In genomic region chr21:10415456-10415855, GRCh38 we compare ENCODE assay signal across 8 cellular contexts.
DNase-seq lines count a peak whose midpoint lies in the region; ATAC-seq and TF ChIP-seq lines count a peak whose summit lies in the region.
"Not testable (repeated sequence)": the region's sequence is repeated elsewhere in the genome, so short reads cannot be mapped to it uniquely, and the experiment has no call there.

No MANE protein-coding gene starts in this region.

- H3K9me3 ChIP-seq in HUES64 (ENCODE audit: insufficient read depth, low read depth, low read length) (peaks cover 94% of the 10 kb centered on the region), esophagus muscularis mucosa (peaks cover 0 to 19% (median 13%) of the 10 kb centered on the region in 4 donors)
- not testable (repeated sequence) for H3K9me3 ChIP-seq in aorta (ENCODE audit: control insufficient read depth, low read length)

- not testable (repeated sequence) for H2BK15ac ChIP-seq in mesendoderm (replicated peaks; ENCODE audit: low read depth)

- H4K5ac ChIP-seq in mesendoderm (ENCODE audit: low read length) = not testable (repeated sequence)

- not testable (repeated sequence) for H3K27me3 Mint-ChIP-seq in natural killer cell treated with Interleukin-12 subunit alpha and Interleukin-12 subunit beta and Interleukin-15 and Interleukin-18, amount 100 ng/mL, for 72 hours; stimulated activated memory B cell treated with anti-CD40 and anti-IgM and Interleukin-4, amounts not matched to agents 10 μg/mL and 1 μg/mL and 100 μg/mL, for 72 hours

- 0 out of 2 replicates have a peak overlapping the region, but pooled peaks have one; percentile 6 for H3K4me3 ChIP-seq in HUES64 (ENCODE audit: low read length)
- not testable (repeated sequence) for H3K4me3 ChIP-seq in esophagus muscularis mucosa; aorta (ENCODE audit: low read length in 2 of 2)
- peak overlapping the region; percentile 2 for H3K4me3 ChIP-seq in mesendoderm (ENCODE audit: low read length)

- H3K9ac ChIP-seq in HUES64 (ENCODE audit: low read depth, low read length); mesendoderm (ENCODE audit: low read length): not testable (repeated sequence)

- H3K4me1 ChIP-seq in HUES64 (ENCODE audit: insufficient read depth, low read length); esophagus muscularis mucosa; mesendoderm (ENCODE audit: control insufficient read depth, low read depth, low read length); aorta (ENCODE audit: control insufficient read depth in 1 of 2, insufficient read depth in 2 of 2, low read length in 2 of 2): not testable (repeated sequence)

- H2BK120ac ChIP-seq in mesendoderm (ENCODE audit: low read depth, low read length) = not testable (repeated sequence)

- not testable (repeated sequence) for TF ChIP-seq EP300 in esophagus muscularis mucosa (IDR thresholded peaks at IDR 0.05)

- DNase-seq in esophagus muscularis mucosa (ENCODE audit: extremely low spot score) (peak; percentile 92), aorta (peak in 1 of 2 donors; percentile 85)
- not testable (repeated sequence) for DNase-seq in left cardiac atrium, left colon, mesendoderm
- peak; percentile 57 for DNase-seq in natural killer cell treated with Interleukin-12 subunit alpha and Interleukin-12 subunit beta and Interleukin-15 and Interleukin-18, amount 100 ng/mL, for 72 hours (ENCODE audit: low spot score)

- H3K4ac ChIP-seq in mesendoderm (ENCODE audit: low read depth, low read length) = not testable (repeated sequence)

- 68% methylated on average over 7 of the region's 7 CpGs for WGBS in HUES64
- 62% methylated on average over 7 of the region's 7 CpGs for WGBS in esophagus muscularis mucosa
- WGBS in mesendoderm (ENCODE audit: extremely low coverage, insufficient coverage, low lambda C conversion rate) = no CpG with 5 or more reads among the region's 7 CpGs
- 57 to 59% methylated on average over 7 of the region's 7 CpGs for WGBS in aorta, 2 donors

- H3K36me3 ChIP-seq in HUES64 (ENCODE audit: insufficient read depth, low read length); esophagus muscularis mucosa; mesendoderm (ENCODE audit: control insufficient read depth, insufficient read depth, low read length); aorta (ENCODE audit: control insufficient read depth in 1 of 2, insufficient read depth in 2 of 2, low read length in 1 of 2): not testable (repeated sequence)

- not testable (repeated sequence) for H3K4me3 Mint-ChIP-seq in natural killer cell treated with Interleukin-12 subunit alpha and Interleukin-12 subunit beta and Interleukin-15 and Interleukin-18, amount 100 ng/mL, for 72 hours; stimulated activated memory B cell treated with anti-CD40 and anti-IgM and Interleukin-4, amounts not matched to agents 10 μg/mL and 1 μg/mL and 100 μg/mL, for 72 hours

- intact Hi-C loops in esophagus muscularis mucosa (cut with DNase I); left cardiac atrium (cut with DNase I); left colon (cut with DNase I, micrococcal nuclease); aorta (cut with DNase I): not testable (repeated sequence)

- H4K8ac ChIP-seq in mesendoderm (ENCODE audit: low read depth, low read length) = not testable (repeated sequence)

- not testable (repeated sequence) for H3K79me2 ChIP-seq in mesendoderm (ENCODE audit: control insufficient read depth, insufficient read depth, low read length)

- not testable (repeated sequence) for H2BK5ac ChIP-seq in mesendoderm (ENCODE audit: low read length)

- TF ChIP-seq CTCF in esophagus muscularis mucosa (IDR thresholded peaks at IDR 0.05) = not testable (repeated sequence)

- H2AK5ac ChIP-seq in mesendoderm (ENCODE audit: low read length) = not testable (repeated sequence)

- H3K27me3 ChIP-seq in HUES64 (ENCODE audit: insufficient read depth, low read length); mesendoderm (ENCODE audit: insufficient read depth, low read length, poor library complexity); aorta (ENCODE audit: control insufficient read depth in 1 of 2, insufficient read depth in 2 of 2, low read length in 1 of 2): not testable (repeated sequence)
- H3K27me3 ChIP-seq in esophagus muscularis mucosa = peaks cover 0 to 19% (median 0%) of the 10 kb centered on the region in 4 donors

- H3K27ac Mint-ChIP-seq in natural killer cell treated with Interleukin-12 subunit alpha and Interleukin-12 subunit beta and Interleukin-15 and Interleukin-18, amount 100 ng/mL, for 72 hours; stimulated activated memory B cell treated with anti-CD40 and anti-IgM and Interleukin-4, amounts not matched to agents 10 μg/mL and 1 μg/mL and 100 μg/mL, for 72 hours: not testable (repeated sequence)

- TF ChIP-seq POLR2A in esophagus muscularis mucosa (IDR thresholded peaks at IDR 0.05; ENCODE audit: low read depth) = not testable (repeated sequence)

- H3K4me1 Mint-ChIP-seq in natural killer cell treated with Interleukin-12 subunit alpha and Interleukin-12 subunit beta and Interleukin-15 and Interleukin-18, amount 100 ng/mL, for 72 hours (ENCODE audit: low read depth in 2 of 2); stimulated activated memory B cell treated with anti-CD40 and anti-IgM and Interleukin-4, amounts not matched to agents 10 μg/mL and 1 μg/mL and 100 μg/mL, for 72 hours: not testable (repeated sequence)

- not testable (repeated sequence) for H3K27ac ChIP-seq in HUES64 (ENCODE audit: low read depth, low read length); esophagus muscularis mucosa (replicated peaks in 1 of 4); mesendoderm (ENCODE audit: low read depth, low read length); aorta (ENCODE audit: low read depth in 1 of 2, low read length in 2 of 2)

- H3K4me2 ChIP-seq in mesendoderm (ENCODE audit: low read length) = not testable (repeated sequence)

- H3K36me3 Mint-ChIP-seq in natural killer cell treated with Interleukin-12 subunit alpha and Interleukin-12 subunit beta and Interleukin-15 and Interleukin-18, amount 100 ng/mL, for 72 hours; stimulated activated memory B cell treated with anti-CD40 and anti-IgM and Interleukin-4, amounts not matched to agents 10 μg/mL and 1 μg/mL and 100 μg/mL, for 72 hours: not testable (repeated sequence)

- not testable (repeated sequence) for H3K56ac ChIP-seq in mesendoderm (ENCODE audit: low read length)

- H3K79me1 ChIP-seq in mesendoderm (ENCODE audit: low read length) = not testable (repeated sequence)

- not testable (repeated sequence) for H3K23ac ChIP-seq in mesendoderm (ENCODE audit: low read length)

- not testable (repeated sequence) for H3K9me3 Mint-ChIP-seq in natural killer cell treated with Interleukin-12 subunit alpha and Interleukin-12 subunit beta and Interleukin-15 and Interleukin-18, amount 100 ng/mL, for 72 hours; stimulated activated memory B cell treated with anti-CD40 and anti-IgM and Interleukin-4, amounts not matched to agents 10 μg/mL and 1 μg/mL and 100 μg/mL, for 72 hours

- ATAC-seq in left cardiac atrium (peak; percentile 7 to 10), left colon (peak; percentile 13), aorta (ENCODE audit: low FRiP score) (peak; percentile 6)
- peak; percentile 4 to 7 for ATAC-seq in natural killer cell treated with Interleukin-12 subunit alpha and Interleukin-12 subunit beta and Interleukin-15 and Interleukin-18, amount 100 ng/mL, for 72 hours
- ATAC-seq in stimulated activated memory B cell treated with anti-CD40 and anti-IgM and Interleukin-4, amounts not matched to agents 10 μg/mL and 1 μg/mL and 100 μg/mL, for 72 hours = peak; percentile 3

- H3K18ac ChIP-seq in mesendoderm (ENCODE audit: low read length) = not testable (repeated sequence)
